In the genomic region with DNA sequence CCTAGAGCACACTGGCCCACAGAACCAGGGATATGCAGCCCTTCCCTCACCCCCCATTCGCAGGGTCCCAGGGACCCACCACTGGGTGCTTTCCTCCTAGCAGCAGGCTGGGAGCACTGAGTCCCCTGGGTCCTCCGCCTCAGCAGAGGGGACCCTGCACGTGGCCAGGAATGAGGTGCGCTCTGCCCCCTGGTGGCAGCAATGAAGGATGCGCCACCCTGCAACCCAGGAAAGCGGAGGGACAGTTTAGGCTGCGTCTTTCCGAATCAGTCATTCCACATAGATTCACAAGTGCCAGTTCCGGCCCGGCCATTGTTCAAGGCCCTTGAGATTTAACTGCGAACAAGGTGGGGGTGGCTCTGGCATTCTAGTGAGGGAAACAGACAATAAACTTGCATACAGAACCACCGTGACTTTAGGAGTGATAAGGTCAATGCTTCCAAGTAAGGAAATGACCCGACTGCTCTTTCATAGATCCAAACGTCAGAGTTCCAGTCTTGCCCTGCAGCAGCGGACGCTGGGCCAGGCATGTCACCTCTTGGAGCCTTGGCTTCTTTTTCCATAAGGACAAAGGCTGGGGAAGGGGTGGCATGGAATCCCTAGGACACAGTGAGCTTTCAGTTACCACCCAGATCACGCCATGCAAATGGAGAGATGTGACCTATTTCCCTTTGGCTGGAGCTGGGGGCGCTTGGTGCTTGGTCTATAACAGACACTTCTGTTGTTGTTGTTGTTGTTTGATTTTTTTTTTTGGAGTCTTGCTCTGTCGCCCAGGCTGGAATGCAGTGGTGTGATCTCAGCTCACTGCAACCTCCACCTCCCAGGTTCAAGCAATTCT, we compare ENCODE assay signal across 8 cellular contexts. TPM values are rescaled to one million over a fixed set of nuclear protein-coding genes. Genes with fewer than 3 reads are reported as not detected.
DNase-seq lines count a peak whose midpoint lies in the region; ATAC-seq lines count a peak whose summit lies in the region.

No MANE protein-coding gene starts in this region.

- no peaks in the 10 kb centered on the region for H3K9me3 Mint-ChIP-seq in activated CD4-positive, alpha-beta memory T cell treated with anti-CD3 and anti-CD28 coated beads for 36 hours

- DNase-seq in ELR (ENCODE audit: low read depth): peak; percentile 86
- DNase-seq in NCI-H774 (lab: John Stamatoyannopoulos, UW): peak; percentile 51
- peak; percentile 90 for DNase-seq in activated CD4-positive, alpha-beta memory T cell treated with anti-CD3 and anti-CD28 coated beads for 36 hours
- DNase-seq in effector memory CD4-positive, alpha-beta T cell: peak; percentile 62 to 64 (median 63)
- DNase-seq in stimulated activated CD8-positive, alpha-beta memory T cell treated with anti-CD3 and anti-CD28 coated beads, Interleukin-15, amount 100 ng/mL, for 4 hours (ENCODE audit: low read depth in 2 of 2): peak; percentile 60 to 61

- no peak overlapping the region for H3K4me3 ChIP-seq in effector memory CD4-positive, alpha-beta T cell (ENCODE audit: insufficient read depth, low read depth, low read length, poor library complexity, severe bottlenecking)
- H3K4me3 ChIP-seq in mesodermal cell (ENCODE audit: extremely low read depth, insufficient read depth, low read length, poor library complexity, severe bottlenecking): no peak overlapping the region

- H3K9me3 ChIP-seq in effector memory CD4-positive, alpha-beta T cell (ENCODE audit: control insufficient read depth, low read length): no peaks in the 10 kb centered on the region
- no peaks in the 10 kb centered on the region for H3K9me3 ChIP-seq in mesodermal cell (ENCODE audit: control insufficient read depth, low read length)

- peak overlapping the region; percentile 40 for H3K27ac Mint-ChIP-seq in activated CD4-positive, alpha-beta memory T cell treated with anti-CD3 and anti-CD28 coated beads for 36 hours

- WGBS in mesodermal cell (ENCODE audit: insufficient coverage in 2 of 2), 2 experiments: 10% methylated on average over 17 of the region's 19 CpGs

- intact Hi-C loops in activated CD4-positive, alpha-beta memory T cell treated with anti-CD3 and anti-CD28 coated beads for 36 hours (cut with micrococcal nuclease): loop anchor here (1.0 kb wide), 1 partner anchor 16 kb away; no protein-coding TSS in a partner anchor

- no peak overlapping the region for H3K4me3 Mint-ChIP-seq in activated CD4-positive, alpha-beta memory T cell treated with anti-CD3 and anti-CD28 coated beads for 36 hours

- no peaks in the 10 kb centered on the region for H3K27me3 ChIP-seq in effector memory CD4-positive, alpha-beta T cell (replicated peaks; ENCODE audit: control insufficient read depth, insufficient read depth, low read length, poor library complexity, severe bottlenecking)

- H3K4me1 Mint-ChIP-seq in activated CD4-positive, alpha-beta memory T cell treated with anti-CD3 and anti-CD28 coated beads for 36 hours (ENCODE audit: low read depth): peaks cover 27% of the 10 kb centered on the region

- CTCF ChIA-PET in activated CD4-positive, alpha-beta memory T cell treated with anti-CD3 and anti-CD28 coated beads for 36 hours (lab: Charles Lee): interaction anchor here (0.8 to 1.2 kb wide), 3 partner anchors 13 to 60 kb away, joined by 3 to 29 read pairs (median 3); no protein-coding TSS in a partner anchor

- POLR2A ChIA-PET in activated CD4-positive, alpha-beta memory T cell treated with anti-CD3 and anti-CD28 coated beads for 36 hours (lab: Charles Lee): interaction anchor here (0.6 to 0.9 kb wide), 2 partner anchors 23 to 40 kb away, joined by 3 read pairs; no protein-coding TSS in a partner anchor

- H3K36me3 ChIP-seq in effector memory CD4-positive, alpha-beta T cell (ENCODE audit: control insufficient read depth, insufficient read depth, low read length): no peaks in the 10 kb centered on the region
- H3K36me3 ChIP-seq in mesodermal cell (ENCODE audit: control insufficient read depth, insufficient read depth, low read length): peaks cover 25% of the 10 kb centered on the region

- peaks cover 27% of the 10 kb centered on the region for H3K4me1 ChIP-seq in effector memory CD4-positive, alpha-beta T cell (ENCODE audit: control insufficient read depth, insufficient read depth, low read length, poor library complexity, severe bottlenecking)
- peaks cover 44% of the 10 kb centered on the region for H3K4me1 ChIP-seq in mesodermal cell (ENCODE audit: control insufficient read depth, insufficient read depth, low read length, poor library complexity, severe bottlenecking)

- H3K36me3 Mint-ChIP-seq in activated CD4-positive, alpha-beta memory T cell treated with anti-CD3 and anti-CD28 coated beads for 36 hours: no peaks in the 10 kb centered on the region

- H3K27ac ChIP-seq in effector memory CD4-positive, alpha-beta T cell (ENCODE audit: insufficient read depth, low read length, poor library complexity, severe bottlenecking): no peak overlapping the region
- peak overlapping the region; percentile 78 for H3K27ac ChIP-seq in mesodermal cell (ENCODE audit: low read depth, low read length, severe bottlenecking)

- H3K27me3 Mint-ChIP-seq in activated CD4-positive, alpha-beta memory T cell treated with anti-CD3 and anti-CD28 coated beads for 36 hours: no peaks in the 10 kb centered on the region

- ATAC-seq in HG03354 (IDR thresholded peaks at IDR 0.05; ENCODE audit: poor library complexity, severe bottlenecking, unreplicated experiment): peak; percentile 76
- ATAC-seq in HG03469 (IDR thresholded peaks at IDR 0.05; ENCODE audit: unreplicated experiment): no peak

RNA-seq across cellular contexts. Expression of a gene that starts 7.7 kb away (rescaled TPM):
- total RNA-seq in activated CD4-positive, alpha-beta memory T cell treated with anti-CD3 and anti-CD28 coated beads for 36 hours: 1 to 10 TPM; 1.0 to 1.6 TPM
- polyA plus RNA-seq in mesodermal cell (2013, experiment 1 of 2): 11.6 TPM
- 8.9 TPM for polyA plus RNA-seq in mesodermal cell (2013, experiment 2 of 2)

RNA-seq across cellular contexts. Expression of a gene that starts 11.7 kb away (rescaled TPM):
- not detected for total RNA-seq in activated CD4-positive, alpha-beta memory T cell treated with anti-CD3 and anti-CD28 coated beads for 36 hours
- 40.0 TPM for polyA plus RNA-seq in mesodermal cell (2013, experiment 1 of 2)
- polyA plus RNA-seq in mesodermal cell (2013, experiment 2 of 2): 37.8 TPM

RNA-seq across cellular contexts. Expression of a gene that starts 16.4 kb away (rescaled TPM):
- total RNA-seq in activated CD4-positive, alpha-beta memory T cell treated with anti-CD3 and anti-CD28 coated beads for 36 hours: 10 to 100 TPM; 29.3 to 31.2 TPM
- polyA plus RNA-seq in mesodermal cell (2013, experiment 1 of 2): 29.0 TPM
- polyA plus RNA-seq in mesodermal cell (2013, experiment 2 of 2): 23.3 TPM

RNA-seq across cellular contexts. Expression of a gene that starts 18.9 kb away (rescaled TPM):
- total RNA-seq in activated CD4-positive, alpha-beta memory T cell treated with anti-CD3 and anti-CD28 coated beads for 36 hours: 1 to 10 TPM; 8.2 to 8.3 TPM
- 38.6 TPM for polyA plus RNA-seq in mesodermal cell (2013, experiment 1 of 2)
- polyA plus RNA-seq in mesodermal cell (2013, experiment 2 of 2): 37.6 TPM

RNA-seq across cellular contexts. Expression of a gene that starts 36.8 kb away (rescaled TPM):
- total RNA-seq in activated CD4-positive, alpha-beta memory T cell treated with anti-CD3 and anti-CD28 coated beads for 36 hours: not detected
- 0.26 TPM for polyA plus RNA-seq in mesodermal cell (2013, experiment 1 of 2)
- 0.30 TPM for polyA plus RNA-seq in mesodermal cell (2013, experiment 2 of 2)
